In genomic region chr18:22182884-22183610, GRCh38 we compare ENCODE assay signal across 1 cellular context.
TF ChIP-seq lines count a peak whose summit lies in the region.

No MANE protein-coding gene starts in this region.

TF ChIP-seq in HEK293, 187 proteins besides CTCF, POLR2A, EP300 and RAD21 (continued from another document):
- TF ChIP-seq ZNF148 (tag by site-specific recombination; IDR thresholded peaks at IDR 0.05; ENCODE audit: borderline replicate concordance) (no peak), ZNF155 (tag by site-specific recombination; IDR thresholded peaks at IDR 0.05) (no peak), ZNF341 (tag by site-specific recombination; IDR thresholded peaks at IDR 0.05; ENCODE audit: low read depth) (no peak), ZNF530 (tag by site-specific recombination; IDR thresholded peaks at IDR 0.05; ENCODE audit: low read depth) (no peak), GLI2 (tag by site-specific recombination; IDR thresholded peaks at IDR 0.05; ENCODE audit: borderline replicate concordance, low read depth) (peak; percentile 55; the same call in 1 of the 2 replicates), ZNF423 (tag by site-specific recombination; IDR thresholded peaks at IDR 0.05) (no peak), ZIC2 (tag by site-specific recombination; IDR thresholded peaks at IDR 0.05) (no peak), ZNF202 (tag by site-specific recombination; IDR thresholded peaks at IDR 0.05; ENCODE audit: borderline replicate concordance) (no peak), MYNN (tag by site-specific recombination; IDR thresholded peaks at IDR 0.05; ENCODE audit: borderline replicate concordance) (no peak), ZBTB21 (tag by site-specific recombination; IDR thresholded peaks at IDR 0.05) (no peak), ZBTB8A (tag by site-specific recombination; IDR thresholded peaks at IDR 0.05) (no peak), HOXD13 (CRISPR knock-in tag; IDR thresholded peaks at IDR 0.05; ENCODE audit: borderline replicate concordance) (no peak), ZNF175 (tag by site-specific recombination; IDR thresholded peaks at IDR 0.05) (no peak), ZNF701 (tag by site-specific recombination; IDR thresholded peaks at IDR 0.05) (no peak), ZNF433 (tag by site-specific recombination; IDR thresholded peaks at IDR 0.05; ENCODE audit: low read depth) (no peak), BCL6B (tag by site-specific recombination; IDR thresholded peaks at IDR 0.05) (peak; percentile 94), KLF7 (tag by site-specific recombination; IDR thresholded peaks at IDR 0.05; ENCODE audit: borderline replicate concordance) (no peak; the same call in 1 of the 2 replicates)
